1 cellular context compared by ENCODE assay signal in the genomic region with DNA sequence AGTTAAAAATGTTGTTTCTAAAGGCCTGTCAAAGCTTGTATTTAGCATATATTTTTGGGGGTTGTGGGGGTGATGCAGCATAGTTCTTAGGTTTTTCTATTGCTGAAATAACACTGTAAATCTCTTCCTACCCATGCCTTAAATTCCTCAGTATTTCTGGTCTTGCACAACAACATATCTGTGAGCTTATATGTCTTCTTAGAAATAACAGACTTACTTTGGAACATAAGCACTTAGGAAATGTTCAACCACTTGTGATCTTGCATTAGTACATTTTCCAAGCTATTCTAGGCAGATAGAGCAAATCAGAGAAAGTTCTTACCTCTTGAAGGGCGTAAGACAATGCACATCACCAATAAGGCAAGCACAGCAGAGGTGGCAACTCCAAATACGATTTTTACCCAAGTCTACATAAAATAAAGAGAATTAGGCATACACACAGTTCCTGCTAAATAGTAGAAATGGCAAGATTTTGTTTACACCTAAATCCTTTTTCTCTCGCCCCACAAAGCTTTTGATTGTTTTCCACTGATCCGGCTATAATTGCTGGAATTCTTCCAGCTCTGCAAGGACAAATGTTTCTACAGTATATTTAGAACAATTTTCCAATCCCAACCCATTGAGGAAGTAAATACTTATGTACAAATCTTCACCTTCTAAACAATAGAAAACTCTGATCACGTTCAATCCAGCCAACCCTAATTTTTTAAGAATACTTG.
TF ChIP-seq lines count a peak whose summit lies in the region.

No MANE protein-coding gene starts in this region.

TF ChIP-seq in endothelial cell of umbilical vein, 7 proteins besides CTCF, POLR2A, EP300 and RAD21:
- no peak for TF ChIP-seq MAX (IDR thresholded peaks at IDR 0.05; ENCODE audit: insufficient read depth, insufficient read length)
- TF ChIP-seq JUN (IDR thresholded peaks at IDR 0.05; ENCODE audit: borderline replicate concordance, insufficient read depth, insufficient read length, low read depth): no peak
